Comparison of ENCODE assay signal across 9 cellular contexts in the genomic region with DNA sequence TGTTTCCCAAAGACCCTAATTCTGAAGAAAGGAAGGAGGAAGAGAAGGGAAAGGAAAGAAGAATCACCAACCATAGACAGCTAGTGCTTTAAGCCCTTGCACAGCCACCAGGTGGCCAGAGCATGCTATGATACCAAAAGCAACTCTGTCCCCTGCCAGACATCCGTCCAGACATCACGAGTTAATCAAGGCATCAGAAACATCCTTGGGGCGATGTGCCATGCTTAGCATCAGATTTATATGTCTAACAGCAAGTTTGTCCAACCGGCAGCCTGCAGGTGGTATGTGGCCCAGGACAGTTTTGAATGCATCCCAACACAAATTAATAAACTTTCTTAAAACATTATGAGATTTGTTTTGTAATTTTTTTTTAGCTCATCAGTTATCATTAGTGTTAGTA. TPM values are rescaled to one million over a fixed set of nuclear protein-coding genes. Genes with fewer than 3 reads are reported as not detected.
DNase-seq lines count a peak whose midpoint lies in the region; ATAC-seq, FAIRE-seq and TF ChIP-seq lines count a peak whose summit lies in the region.
"Had no signal": no experiment of that assay in that cellular context is flagged by ENCODE, and none has a peak within 500 bp of the region (broad histone marks: within the 10 kb centered on the region; RNA-seq: fewer than 3 reads in every experiment).

No MANE protein-coding gene starts in this region.

- FAIRE-seq in frontal cortex (lab: Jason Lieb, UNC): no peak

- no peaks in the 10 kb centered on the region for H3K79me2 ChIP-seq in fibroblast of lung (ENCODE audit: control insufficient read depth, insufficient read depth, low read length)

- no peak overlapping the region for H3K9ac ChIP-seq in fibroblast of lung (ENCODE audit: insufficient read depth, low read length)

- TF ChIP-seq CTCF in GM12872 (IDR thresholded peaks at IDR 0.05; ENCODE audit: insufficient read depth, low read depth, low read length) (peak; percentile 70), fibroblast of lung (conservative IDR thresholded peaks at IDR 0.05 in 1 of 2, IDR thresholded peaks at IDR 0.05 in 1 of 2; ENCODE audit: low read depth in 1 of 2, low read length in 2 of 2) (peak; percentile 44 to 64)

- no peak overlapping the region for H3K27ac ChIP-seq in fibroblast of lung (ENCODE audit: insufficient read depth, low read length)

- H3K4me2 ChIP-seq in fibroblast of lung (ENCODE audit: extremely low read depth, insufficient read depth, low read length): no peak overlapping the region

- H3K27me3 ChIP-seq in fibroblast of lung (ENCODE audit: control insufficient read depth, insufficient read depth, low read length): no peaks in the 10 kb centered on the region

- no peaks in the 10 kb centered on the region for H3K36me3 ChIP-seq in fibroblast of lung (ENCODE audit: control insufficient read depth, insufficient read depth, low read length)

- H2AFZ ChIP-seq in fibroblast of lung (ENCODE audit: low read length): no peak overlapping the region

- H3K9me3 ChIP-seq in fibroblast of lung (ENCODE audit: control insufficient read depth, insufficient read depth, low read depth, low read length): no peaks in the 10 kb centered on the region

- peak; percentile 72 for DNase-seq in 8988T
- DNase-seq in OCI-M1 (lab: John Stamatoyannopoulos, UW): peak; percentile 68
- DNase-seq in fibroblast of lung (ENCODE audit: low read depth in 2 of 2): peak; percentile 35 to 37
- DNase-seq in frontal cortex (ENCODE audit: low spot score in 2 of 2): no peak
- no peak for DNase-seq in activated gamma-delta T cell treated with Interleukin-2 at 50 U/mL for 16 hours
- DNase-seq in glomerular visceral epithelial cell (ENCODE audit: extremely low spot score): no peak

- no peak for ATAC-seq in GM21529 (IDR thresholded peaks at IDR 0.05; ENCODE audit: unreplicated experiment)

- H3K4me1 ChIP-seq in fibroblast of lung (ENCODE audit: control insufficient read depth, extremely low read depth, insufficient read depth, low read length): peaks cover 12% of the 10 kb centered on the region

- no peaks in the 10 kb centered on the region for H4K20me1 ChIP-seq in fibroblast of lung (ENCODE audit: control insufficient read depth, extremely low read depth, insufficient read depth, low read length)

- H3K4me3 ChIP-seq in fibroblast of lung (replicated peaks in 1 of 4; ENCODE audit: control extremely low read depth in 1 of 4, insufficient read depth in 1 of 4, low read depth in 3 of 4, low read length in 4 of 4): no peak overlapping the region

RNA-seq across cellular contexts. Expression of gene CRYBA1, which starts 2.9 kb away (rescaled TPM):
- total RNA-seq in fibroblast of lung (0.17 TPM in 1 of 2 replicates, not detected in the other), frontal cortex (not detected)
- not detected in 2 replicates for polyA plus RNA-seq in fibroblast of lung
- polyA plus RNA-seq in fibroblast of lung (2012): not detected in 2 replicates
- not detected in 2 replicates for polyA minus RNA-seq in fibroblast of lung (ENCODE audit: low replicate concordance)
- polyA plus RNA-seq: adipose tissue had no signal

RNA-seq across cellular contexts. Expression of gene NUFIP2, which starts 50.2 kb away (rescaled TPM):
- total RNA-seq in fibroblast of lung (33.2 and 35.4 TPM in 2 replicates), frontal cortex (42.4 TPM)
- 11.0 and 12.3 TPM in 2 replicates for polyA plus RNA-seq in fibroblast of lung
- polyA plus RNA-seq in fibroblast of lung (2012): 16.7 and 20.7 TPM in 2 replicates
- polyA minus RNA-seq in fibroblast of lung (ENCODE audit: low replicate concordance): 7.2 and 7.4 TPM in 2 replicates

Comparison
In these comparisons a context has a peak if more than half of its experiments do, and no peak if none do; other contexts are left out.
1. DNase-seq: peak in 8988T (single experiment), OCI-M1 (single experiment) and fibroblast of lung (2 of 2); none in frontal cortex (0 of 2), activated gamma-delta T cell treated with Interleukin-2 at 50 U/mL for 16 hours (single experiment) and glomerular visceral epithelial cell (single experiment).